16 cellular contexts compared by ENCODE assay signal in genomic region chr15:96086164-96086563, GRCh38.
DNase-seq lines count a peak whose midpoint lies in the region; ATAC-seq, FAIRE-seq and TF ChIP-seq lines count a peak whose summit lies in the region.
"Had no signal": no experiment of that assay in that cellular context is flagged by ENCODE, and none has a peak within 500 bp of the region (broad histone marks: within the 10 kb centered on the region; RNA-seq: fewer than 3 reads in every experiment).

No MANE protein-coding gene starts in this region.

- no peak for FAIRE-seq in GM12891 (lab: Jason Lieb, UNC)
- FAIRE-seq: GM12892, H1 had no signal

- H2AK5ac ChIP-seq in neuronal stem cell (ENCODE audit: low read depth, low read length): no peak overlapping the region

- no peak overlapping the region for H2BK15ac ChIP-seq in neuronal stem cell (ENCODE audit: low read length)

- H3K18ac ChIP-seq in neuronal stem cell (ENCODE audit: low read length): peak overlapping the region; percentile 13

- H3K4me3 ChIP-seq in KMS-11 (IDR thresholded peaks at IDR 0.05; ENCODE audit: insufficient read depth, low read depth, low read length) (no peak overlapping the region), neuronal stem cell (ENCODE audit: low read length in 2 of 2) (no peak overlapping the region)
- no peak overlapping the region for H3K4me3 ChIP-seq in naive thymus-derived CD4-positive, alpha-beta T cell (ENCODE audit: low read length)
- H3K4me3 ChIP-seq: BLaER1 treated with 17β-estradiol and CSF1 and Interleukin-3, amounts not matched to agents 10 nM and 100 nM; HAP-1 had no signal

- H3K27ac Mint-ChIP-seq in mesothelial cell of epicardium: peak overlapping the region; percentile 26
- no peak overlapping the region for H3K27ac Mint-ChIP-seq in naive thymus-derived CD4-positive, alpha-beta T cell
- no peak overlapping the region for H3K27ac Mint-ChIP-seq in activated naive CD4-positive, alpha-beta T cell treated with anti-CD3 and anti-CD28 coated beads, Interleukin-2, amount 50 U/mL, for 72 hours
- H3K27ac Mint-ChIP-seq: CD4-positive, CD25-positive, alpha-beta regulatory T cell had no signal

- no peaks in the 10 kb centered on the region for H4K20me1 ChIP-seq in KMS-11 (ENCODE audit: insufficient read depth)
- H4K20me1 ChIP-seq: BLaER1 treated with 17β-estradiol and CSF1 and Interleukin-3, amounts not matched to agents 10 nM and 100 nM had no signal

- no peak overlapping the region for H3K4me3 Mint-ChIP-seq in mesothelial cell of epicardium
- H3K4me3 Mint-ChIP-seq in naive thymus-derived CD4-positive, alpha-beta T cell: no peak overlapping the region
- H3K4me3 Mint-ChIP-seq: CD4-positive, CD25-positive, alpha-beta regulatory T cell had no signal

- POLR2A ChIA-PET in naive thymus-derived CD4-positive, alpha-beta T cell (lab: Charles Lee): no interaction called here

- peaks cover 0 to 3% of the 10 kb centered on the region in 2 donors for H3K9me3 ChIP-seq in neuronal stem cell (replicated peaks in 1 of 2; ENCODE audit: control insufficient read depth in 2 of 2, insufficient read depth in 1 of 2, low read depth in 1 of 2, low read length in 2 of 2)
- H3K9me3 ChIP-seq in naive thymus-derived CD4-positive, alpha-beta T cell (ENCODE audit: control insufficient read depth in 2 of 3, low read length in 3 of 3): no peaks in the 10 kb centered on the region
- H3K9me3 ChIP-seq: BLaER1 treated with 17β-estradiol and CSF1 and Interleukin-3, amounts not matched to agents 10 nM and 100 nM; HAP-1 had no signal

- no peak overlapping the region for H2BK5ac ChIP-seq in neuronal stem cell (ENCODE audit: low read length)

- H3K36me3 Mint-ChIP-seq in mesothelial cell of epicardium: no peaks in the 10 kb centered on the region
- H3K36me3 Mint-ChIP-seq in naive thymus-derived CD4-positive, alpha-beta T cell: no peaks in the 10 kb centered on the region
- no peaks in the 10 kb centered on the region for H3K36me3 Mint-ChIP-seq in activated naive CD4-positive, alpha-beta T cell treated with anti-CD3 and anti-CD28 coated beads, Interleukin-2, amount 50 U/mL, for 72 hours
- H3K36me3 Mint-ChIP-seq: CD4-positive, CD25-positive, alpha-beta regulatory T cell had no signal

- no peak overlapping the region for H2BK12ac ChIP-seq in neuronal stem cell (ENCODE audit: low read length)

- H3K23ac ChIP-seq in neuronal stem cell (ENCODE audit: low read depth, low read length, poor library complexity): no peak overlapping the region

- H4K91ac ChIP-seq in neuronal stem cell (ENCODE audit: low read depth, low read length, poor library complexity): no peak overlapping the region

- H3K27me3 ChIP-seq in KMS-11 (ENCODE audit: insufficient read depth, low read depth) (no peaks in the 10 kb centered on the region), neuronal stem cell (ENCODE audit: control insufficient read depth in 3 of 3, insufficient read depth in 3 of 3, low read depth in 1 of 3, low read length in 3 of 3) (no peaks in the 10 kb centered on the region)
- no peaks in the 10 kb centered on the region for H3K27me3 ChIP-seq in naive thymus-derived CD4-positive, alpha-beta T cell (ENCODE audit: control insufficient read depth in 2 of 2, insufficient read depth in 2 of 2, low read length in 2 of 2)
- H3K27me3 ChIP-seq: BLaER1 treated with 17β-estradiol and CSF1 and Interleukin-3, amounts not matched to agents 10 nM and 100 nM had no signal

- H3K27ac ChIP-seq in KMS-11: peak overlapping the region; percentile 83; the same call in 1 of the 2 replicates
- H3K27ac ChIP-seq in neuronal stem cell (replicated peaks; ENCODE audit: low read length): peak overlapping the region; percentile 16
- H3K27ac ChIP-seq in naive thymus-derived CD4-positive, alpha-beta T cell (ENCODE audit: low read depth, low read length): no peak overlapping the region
- H3K27ac ChIP-seq: BLaER1 treated with 17β-estradiol and CSF1 and Interleukin-3, amounts not matched to agents 10 nM and 100 nM had no signal

- H3K79me2 ChIP-seq in KMS-11 (ENCODE audit: insufficient read depth, low read depth): no peaks in the 10 kb centered on the region

- H3K9ac ChIP-seq in KMS-11 (no peak overlapping the region), neuronal stem cell (ENCODE audit: low read depth, low read length, poor library complexity) (no peak overlapping the region)
- H3K9ac ChIP-seq: BLaER1 treated with 17β-estradiol and CSF1 and Interleukin-3, amounts not matched to agents 10 nM and 100 nM had no signal

- no CpG with 5 or more reads among the region's 3 CpGs for WGBS in neuronal stem cell (ENCODE audit: extremely low coverage in 2 of 2, insufficient read length in 2 of 2, insufficient replicate concordance in 1 of 2), 2 donors

- TF ChIP-seq CTCF in KMS-11 (conservative IDR thresholded peaks at IDR 0.05; ENCODE audit: low read depth, low read length): no peak
- TF ChIP-seq CTCF in mesothelial cell of epicardium (IDR thresholded peaks at IDR 0.05; ENCODE audit: unreplicated experiment): no peak

- TF ChIP-seq POLR2A in GM12891 (IDR thresholded peaks at IDR 0.05; ENCODE audit: low read depth, low read length): no peak

- H3K14ac ChIP-seq in neuronal stem cell (ENCODE audit: low read length): no peak overlapping the region

- H4K8ac ChIP-seq in neuronal stem cell (ENCODE audit: low read depth, low read length): no peak overlapping the region

- H2BK120ac ChIP-seq in neuronal stem cell (ENCODE audit: low read depth, low read length): no peak overlapping the region

- H3K9me3 Mint-ChIP-seq in mesothelial cell of epicardium: no peaks in the 10 kb centered on the region
- no peaks in the 10 kb centered on the region for H3K9me3 Mint-ChIP-seq in naive thymus-derived CD4-positive, alpha-beta T cell
- no peaks in the 10 kb centered on the region for H3K9me3 Mint-ChIP-seq in activated naive CD4-positive, alpha-beta T cell treated with anti-CD3 and anti-CD28 coated beads, Interleukin-2, amount 50 U/mL, for 72 hours

- CTCF ChIA-PET in naive thymus-derived CD4-positive, alpha-beta T cell (lab: Charles Lee): no interaction called here

- H3K79me1 ChIP-seq in neuronal stem cell (ENCODE audit: low read depth, low read length): no peaks in the 10 kb centered on the region

- H3K4me1 ChIP-seq in KMS-11 (ENCODE audit: low read depth, poor library complexity, severe bottlenecking) (peaks cover 50% of the 10 kb centered on the region), neuronal stem cell (ENCODE audit: control insufficient read depth in 2 of 2, insufficient read depth in 1 of 2, low read depth in 1 of 2, low read length in 2 of 2) (peaks cover 13 to 29% of the 10 kb centered on the region in 2 donors)
- no peaks in the 10 kb centered on the region for H3K4me1 ChIP-seq in naive thymus-derived CD4-positive, alpha-beta T cell (ENCODE audit: control insufficient read depth in 2 of 2, insufficient read depth in 2 of 2, low read length in 2 of 2)

- intact Hi-C loops in naive thymus-derived CD4-positive, alpha-beta T cell (cut with micrococcal nuclease): no loop called here

- H3K4me2 ChIP-seq in KMS-11 (peak overlapping the region; percentile 77), neuronal stem cell (ENCODE audit: insufficient read depth, low read length, poor library complexity, severe bottlenecking) (no peak overlapping the region)
- H3K4me2 ChIP-seq: BLaER1 treated with 17β-estradiol and CSF1 and Interleukin-3, amounts not matched to agents 10 nM and 100 nM had no signal

- no peak for ATAC-seq in naive thymus-derived CD4-positive, alpha-beta T cell
- no peak for ATAC-seq in activated naive CD4-positive, alpha-beta T cell treated with anti-CD3 and anti-CD28 coated beads, Interleukin-2, amount 50 U/mL, for 72 hours

- no peaks in the 10 kb centered on the region for H3K36me3 ChIP-seq in KMS-11 (ENCODE audit: insufficient read depth)
- H3K36me3 ChIP-seq in neuronal stem cell (replicated peaks in 1 of 2; ENCODE audit: control insufficient read depth in 2 of 2, insufficient read depth in 2 of 2, low read length in 2 of 2): no peaks in the 10 kb centered on the region
- H3K36me3 ChIP-seq in naive thymus-derived CD4-positive, alpha-beta T cell (ENCODE audit: control insufficient read depth in 2 of 3, insufficient read depth in 3 of 3, low read length in 3 of 3): no peaks in the 10 kb centered on the region
- H3K36me3 ChIP-seq: BLaER1 treated with 17β-estradiol and CSF1 and Interleukin-3, amounts not matched to agents 10 nM and 100 nM; HAP-1 had no signal

- peak overlapping the region; percentile 44; the same call in 1 of the 2 replicates for H2AFZ ChIP-seq in KMS-11 (ENCODE audit: low read depth)
- peak overlapping the region; percentile 39 for H2AFZ ChIP-seq in neuronal stem cell (ENCODE audit: low read length)

- DNase-seq in GM12891 (ENCODE audit: insufficient read length, low spot score): no peak
- no peak for DNase-seq in mesothelial cell of epicardium (ENCODE audit: low spot score in 2 of 2, unreplicated experiment in 2 of 2)
- peak; percentile 6 for DNase-seq in neuronal stem cell (ENCODE audit: low spot score)
- DNase-seq in naive thymus-derived CD4-positive, alpha-beta T cell: no peak
- no peak for DNase-seq in NCI-H748 (lab: John Stamatoyannopoulos, UW; ENCODE audit: unreplicated experiment)
- no peak for DNase-seq in activated naive CD4-positive, alpha-beta T cell treated with anti-CD3 and anti-CD28 coated beads, Interleukin-2, amount 50 U/mL, for 72 hours (ENCODE audit: low spot score in 2 of 2)
- DNase-seq: ACHN; Calu3; CD4-positive, CD25-positive, alpha-beta regulatory T cell; DMS 273 treated with DMSO at 0.1 percent for 48 hours; DMS79 had no signal

- no peak overlapping the region for H3K4ac ChIP-seq in neuronal stem cell (ENCODE audit: low read length)

- peaks cover 27% of the 10 kb centered on the region for H3K4me1 Mint-ChIP-seq in mesothelial cell of epicardium
- H3K4me1 Mint-ChIP-seq in naive thymus-derived CD4-positive, alpha-beta T cell: no peaks in the 10 kb centered on the region

- no peaks in the 10 kb centered on the region for H3K27me3 Mint-ChIP-seq in mesothelial cell of epicardium (ENCODE audit: low read depth)
- peaks cover 16 to 39% (median 19%) of the 10 kb centered on the region in 5 donors for H3K27me3 Mint-ChIP-seq in naive thymus-derived CD4-positive, alpha-beta T cell

TF ChIP-seq in GM12891, 5 proteins besides CTCF, POLR2A, EP300 and RAD21:
- TF ChIP-seq PAX5 (IDR thresholded peaks at IDR 0.05; ENCODE audit: insufficient read depth, low read length, severe bottlenecking): no peak
- TF ChIP-seq POU2F2 (IDR thresholded peaks at IDR 0.05; ENCODE audit: low read depth, low read length): no peak
- no peak for TF ChIP-seq TAF1 (IDR thresholded peaks at IDR 0.05; ENCODE audit: low read depth, low read length)
- TF ChIP-seq SPI1 (IDR thresholded peaks at IDR 0.05; ENCODE audit: low read depth, low read length): peak; percentile 50; the same call in 1 of the 2 replicates
- TF ChIP-seq POLR2AphosphoS5 (IDR thresholded peaks at IDR 0.05; ENCODE audit: low read depth, low read length): no peak
